Comparison of ENCODE assay signal across 8 cellular contexts in genomic region chr9:117555964-117556629, GRCh38.
DNase-seq lines count a peak whose midpoint lies in the region; ATAC-seq, FAIRE-seq and TF ChIP-seq lines count a peak whose summit lies in the region.

No MANE protein-coding gene starts in this region.

- H3K27me3 Mint-ChIP-seq in mesothelial cell of epicardium (ENCODE audit: low read depth): peaks cover 2% of the 10 kb centered on the region

- no peaks in the 10 kb centered on the region for H3K36me3 Mint-ChIP-seq in mesothelial cell of epicardium

- peak; percentile 30 for TF ChIP-seq CTCF in mesothelial cell of epicardium (IDR thresholded peaks at IDR 0.05; ENCODE audit: unreplicated experiment)

- H3K4me3 Mint-ChIP-seq in mesothelial cell of epicardium: no peak overlapping the region

- H3K4me1 Mint-ChIP-seq in mesothelial cell of epicardium: no peaks in the 10 kb centered on the region

- DNase-seq in DMS53 treated with DMSO at 0.1 percent for 48 hours (lab: John Stamatoyannopoulos, UW; ENCODE audit: unreplicated experiment) (peak; percentile 36), GM19239 (ENCODE audit: insufficient read length, low spot score) (peak; percentile 36), OCI-M1 (lab: John Stamatoyannopoulos, UW) (peak; percentile 22), cerebellar cortex (ENCODE audit: low spot score) (peak; percentile 66), mesothelial cell of epicardium (ENCODE audit: low spot score in 2 of 2, unreplicated experiment in 2 of 2) (no peak), GOT3 (lab: John Stamatoyannopoulos, UW) (no peak), NCI-H345 (lab: John Stamatoyannopoulos, UW) (no peak)

- peaks cover 7% of the 10 kb centered on the region for H3K9me3 Mint-ChIP-seq in mesothelial cell of epicardium

- no peak overlapping the region for H3K27ac Mint-ChIP-seq in mesothelial cell of epicardium

- peak; percentile 97 for ATAC-seq in HG03159 (IDR thresholded peaks at IDR 0.05; ENCODE audit: unreplicated experiment)

- FAIRE-seq in GM19239 (lab: Jason Lieb, UNC): peak; percentile 88

Comparison
In these comparisons a context has a peak if more than half of its experiments do, and no peak if none do; other contexts are left out.
1. DNase-seq: peak in DMS53 treated with DMSO at 0.1 percent for 48 hours (single experiment), GM19239 (single experiment), OCI-M1 (single experiment) and cerebellar cortex (single experiment); none in mesothelial cell of epicardium (0 of 2), GOT3 (single experiment) and NCI-H345 (single experiment).